ENCODE assay signal across 6 cellular contexts in the genomic region with DNA sequence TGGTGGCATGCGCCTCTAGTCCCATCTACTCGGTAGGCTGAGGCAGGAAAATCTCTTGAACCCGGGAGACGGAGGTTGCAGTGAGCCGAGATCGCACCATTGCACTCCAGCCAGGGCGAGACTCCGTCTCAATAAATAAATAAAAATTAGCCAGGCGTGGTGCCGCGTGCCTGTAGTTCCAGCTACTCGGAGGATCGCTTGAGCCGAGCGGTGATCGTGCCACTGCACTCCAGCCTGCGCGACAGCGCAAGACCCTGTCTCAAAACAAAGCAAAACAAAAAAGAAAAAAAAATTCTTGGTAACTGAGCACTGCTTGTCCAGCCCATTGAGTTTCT. TPM values are rescaled to one million over a fixed set of nuclear protein-coding genes. Genes with fewer than 3 reads are reported as not detected.
DNase-seq lines count a peak whose midpoint lies in the region; ATAC-seq and TF ChIP-seq lines count a peak whose summit lies in the region.

No MANE protein-coding gene starts in this region.

- CTCF ChIA-PET in activated CD4-positive, alpha-beta T cell treated with anti-CD3 and anti-CD28 coated beads, Interleukin-2, amount 10 ng/mL, durations not matched to agents 7 days and 5 days (lab: Charles Lee), result interaction anchor here (0.9 to 2.0 kb wide), 5 partner anchors 17 to 261 kb away, joined by 3 to 5 read pairs (median 4); partner anchors contain the start of genes EIF4EBP3, IK, NDUFA2 and SRA1

- H3K4me3 Mint-ChIP-seq in activated CD4-positive, alpha-beta T cell treated with anti-CD3 and anti-CD28 coated beads, Interleukin-2, amount 10 ng/mL, durations not matched to agents 7 days and 5 days, result peak overlapping the region; percentile 99

- TF ChIP-seq EP300 in tibial nerve (IDR thresholded peaks at IDR 0.05), result no peak

- intact Hi-C loops in left ventricle myocardium superior (cut with micrococcal nuclease), result no loop called here

- peak; percentile 15 for ATAC-seq in left ventricle myocardium superior

- no peaks in the 10 kb centered on the region for H3K9me3 ChIP-seq in tibial nerve

- POLR2A ChIA-PET in activated CD4-positive, alpha-beta T cell treated with anti-CD3 and anti-CD28 coated beads, Interleukin-2, amount 10 ng/mL, durations not matched to agents 7 days and 5 days (lab: Charles Lee), result interaction anchor here (1.2 kb wide), 1 partner anchor 27 kb away, joined by 3 read pairs; the partner anchor contains the start of genes HARS1 and HARS2

- H3K36me3 Mint-ChIP-seq in activated CD4-positive, alpha-beta T cell treated with anti-CD3 and anti-CD28 coated beads, Interleukin-2, amount 10 ng/mL, durations not matched to agents 7 days and 5 days (ENCODE audit: low read depth), result peaks cover 74% of the 10 kb centered on the region

- WGBS in tibial nerve, 2 donors, result 11 to 30% methylated on average over 19 of the region's 19 CpGs

- peaks cover 0 to 30% (median 16%) of the 10 kb centered on the region in 4 donors for H3K4me1 ChIP-seq in tibial nerve

- peaks cover 40% of the 10 kb centered on the region for H3K4me1 Mint-ChIP-seq in activated CD4-positive, alpha-beta T cell treated with anti-CD3 and anti-CD28 coated beads, Interleukin-2, amount 10 ng/mL, durations not matched to agents 7 days and 5 days

- peak overlapping the region; percentile 69 to 91 (median 80) for H3K4me3 ChIP-seq in tibial nerve

- H3K27ac Mint-ChIP-seq in activated CD4-positive, alpha-beta T cell treated with anti-CD3 and anti-CD28 coated beads, Interleukin-2, amount 10 ng/mL, durations not matched to agents 7 days and 5 days, result peak overlapping the region; percentile 88

- no peaks in the 10 kb centered on the region for H3K27me3 ChIP-seq in tibial nerve

- H3K27me3 Mint-ChIP-seq in activated CD4-positive, alpha-beta T cell treated with anti-CD3 and anti-CD28 coated beads, Interleukin-2, amount 10 ng/mL, durations not matched to agents 7 days and 5 days, result no peaks in the 10 kb centered on the region

- H3K9me3 Mint-ChIP-seq in activated CD4-positive, alpha-beta T cell treated with anti-CD3 and anti-CD28 coated beads, Interleukin-2, amount 10 ng/mL, durations not matched to agents 7 days and 5 days, result no peaks in the 10 kb centered on the region

- no peak for TF ChIP-seq CTCF in tibial nerve (IDR thresholded peaks at IDR 0.05)

- H3K36me3 ChIP-seq in tibial nerve, result peaks cover 4 to 65% (median 33%) of the 10 kb centered on the region in 3 donors

- no peak for DNase-seq in activated CD4-positive, alpha-beta T cell treated with anti-CD3 and anti-CD28 coated beads, Interleukin-2, amount 10 ng/mL, durations not matched to agents 7 days and 5 days
- DNase-seq in activated CD4-positive, alpha-beta T cell treated with anti-CD3 and anti-CD28 coated beads, Interleukin-2, amount 50 U/mL, for 1 hour, result no peak
- DNase-seq in left ventricle myocardium superior, result no peak
- DNase-seq in tibial nerve (ENCODE audit: low spot score in 2 of 2), result no peak
- no peak for DNase-seq in AG08396 (ENCODE audit: low spot score)
- DNase-seq in NCI-H2171 treated with DMSO at 0.1 percent for 48 hours (lab: John Stamatoyannopoulos, UW), result no peak

- no peak for TF ChIP-seq POLR2A in tibial nerve (IDR thresholded peaks at IDR 0.05)

- H3K27ac ChIP-seq in tibial nerve, result peak overlapping the region; percentile 80 to 96 (median 92)

RNA-seq across cellular contexts. Expression of gene WDR55, which starts 0.7 kb away (rescaled TPM):
- total RNA-seq in activated CD4-positive, alpha-beta T cell treated with anti-CD3 and anti-CD28 coated beads, Interleukin-2, amount 10 ng/mL, durations not matched to agents 7 days and 5 days, result 10 to 100 TPM; 33.7 to 37.1 TPM
- total RNA-seq in left ventricle myocardium superior (12.1 TPM), tibial nerve (10 to 100 TPM; 15.1 to 33.0 (median 21.1) TPM)

RNA-seq across cellular contexts. Expression of gene DND1, which starts 9.4 kb away (rescaled TPM):
- total RNA-seq in activated CD4-positive, alpha-beta T cell treated with anti-CD3 and anti-CD28 coated beads, Interleukin-2, amount 10 ng/mL, durations not matched to agents 7 days and 5 days, result 1 to 10 TPM; 2.0 to 2.2 TPM
- total RNA-seq in left ventricle myocardium superior, result 0.67 TPM
- 1 to 10 TPM; 1.3 to 6.1 (median 2.0) TPM for total RNA-seq in tibial nerve

RNA-seq across cellular contexts. Expression of gene IK, which starts 16.4 kb away (rescaled TPM):
- total RNA-seq in activated CD4-positive, alpha-beta T cell treated with anti-CD3 and anti-CD28 coated beads, Interleukin-2, amount 10 ng/mL, durations not matched to agents 7 days and 5 days, result 100 to 1,000 TPM; 121 to 161 TPM
- 73.7 TPM for total RNA-seq in left ventricle myocardium superior
- total RNA-seq in tibial nerve, result 100 to 1,000 TPM in 2 of 4 donors, 10 to 100 TPM in 2; 91.6 to 142 (median 108) TPM

RNA-seq across cellular contexts. Expression of gene NDUFA2, which starts 16.6 kb away (rescaled TPM):
- 10 to 100 TPM; 76.3 to 79.9 TPM for total RNA-seq in activated CD4-positive, alpha-beta T cell treated with anti-CD3 and anti-CD28 coated beads, Interleukin-2, amount 10 ng/mL, durations not matched to agents 7 days and 5 days
- total RNA-seq in left ventricle myocardium superior, result 161 TPM
- 10 to 100 TPM; 52.2 to 80.6 (median 64.3) TPM for total RNA-seq in tibial nerve

RNA-seq across cellular contexts. Expression of gene TMCO6, which starts 24.7 kb away (rescaled TPM):
- total RNA-seq in activated CD4-positive, alpha-beta T cell treated with anti-CD3 and anti-CD28 coated beads, Interleukin-2, amount 10 ng/mL, durations not matched to agents 7 days and 5 days, result 10 to 100 TPM; 33.5 to 38.8 TPM
- total RNA-seq in left ventricle myocardium superior (3.2 TPM), tibial nerve (100 to 1,000 TPM in 1 of 4 donors, 10 to 100 TPM in 3; 72.8 to 129 (median 93.0) TPM)
